ENCODE assay signal across 1 cellular context in genomic region chr4:13545394-13545808, GRCh38.
TF ChIP-seq lines count a peak whose summit lies in the region.

No MANE protein-coding gene starts in this region.

TF ChIP-seq in WTC11, 78 proteins besides CTCF, POLR2A, EP300 and RAD21 (continued from another document):
- no peak for TF ChIP-seq AR (CRISPR knock-in tag; IDR thresholded peaks at IDR 0.05)
- TF ChIP-seq ZNF232 (CRISPR knock-in tag; IDR thresholded peaks at IDR 0.05), result no peak
- no peak for TF ChIP-seq MLX (CRISPR knock-in tag; IDR thresholded peaks at IDR 0.05)
